ENCODE assay signal across 20 cellular contexts in genomic region chr21:45600248-45600647, GRCh38.
"Had no signal": no experiment of that assay in that cellular context is flagged by ENCODE, and none has a peak within 500 bp of the region (broad histone marks: within the 10 kb centered on the region; RNA-seq: fewer than 3 reads in every experiment).

No MANE protein-coding gene starts in this region.

- DNase-seq: effector memory CD4-positive, alpha-beta T cell; heart left ventricle; hippocampal formation; left colon; left ventricle myocardium superior; mesenchymal stem cell; naive B cell; right cardiac atrium; stimulated activated CD4-positive, alpha-beta T cell treated with anti-CD3 and anti-CD28 coated beads, Interleukin-15, amount 100 ng/mL, for 24 hours; stimulated activated CD4-positive, alpha-beta T cell treated with anti-CD3 and anti-CD28 coated beads, Interleukin-1b, Interleukin-23, amount 100 ng/mL, for 48 hours; stimulated activated CD4-positive, alpha-beta T cell treated with anti-CD3 and anti-CD28 coated beads, Interleukin-4, amount 100 ng/mL, for 24 hours; upper lobe of left lung had no signal

- H3K4me3 ChIP-seq: heart left ventricle, lung, tibial artery, upper lobe of left lung, vagina had no signal

- H3K27me3 Mint-ChIP-seq: stimulated activated naive CD8-positive, alpha-beta T cell treated with anti-CD3 and anti-CD28 coated beads, Interleukin-15, Interleukin-2, amounts not matched to agents 100 ng/mL and 50 ng/mL, for 24 hours had no signal

- H3K27me3 ChIP-seq: upper lobe of left lung, vagina had no signal

- H3K4me1 Mint-ChIP-seq: nephron had no signal

- H3K4me3 Mint-ChIP-seq: naive B cell; nephron; stimulated activated memory B cell treated with anti-CD40 and anti-IgM and Interleukin-4, amounts not matched to agents 10 μg/mL and 1 μg/mL and 100 μg/mL, for 72 hours; stimulated activated naive CD8-positive, alpha-beta T cell treated with anti-CD3 and anti-CD28 coated beads, Interleukin-15, Interleukin-2, amounts not matched to agents 100 ng/mL and 50 ng/mL, for 24 hours had no signal

- H3K27ac Mint-ChIP-seq: nephron; stimulated activated memory B cell treated with anti-CD40 and anti-IgM and Interleukin-4, amounts not matched to agents 10 μg/mL and 1 μg/mL and 100 μg/mL, for 72 hours; stimulated activated naive CD8-positive, alpha-beta T cell treated with anti-CD3 and anti-CD28 coated beads, Interleukin-15, Interleukin-2, amounts not matched to agents 100 ng/mL and 50 ng/mL, for 24 hours had no signal

- H3K36me3 ChIP-seq: heart left ventricle, neutrophil, tibial artery, upper lobe of left lung, vagina had no signal

- ATAC-seq: esophagus mucosa; heart left ventricle; left colon; left ventricle myocardium superior; right cardiac atrium; stimulated activated memory B cell treated with anti-CD40 and anti-IgM and Interleukin-4, amounts not matched to agents 10 μg/mL and 1 μg/mL and 100 μg/mL, for 72 hours had no signal

- H3K9me3 ChIP-seq: neutrophil, vagina had no signal

- H3K4me1 ChIP-seq: heart left ventricle, vagina had no signal

- H3K27ac ChIP-seq: heart left ventricle, neutrophil, tibial artery, upper lobe of left lung, vagina had no signal
